ENCODE assay signal across 8 cellular contexts in genomic region chr12:31728289-31728916, GRCh38. TPM values are rescaled to one million over a fixed set of nuclear protein-coding genes. Genes with fewer than 3 reads are reported as not detected.
DNase-seq lines count a peak whose midpoint lies in the region; ATAC-seq and TF ChIP-seq lines count a peak whose summit lies in the region.

No MANE protein-coding gene starts in this region.

- H3K27ac ChIP-seq in HCT116 (ENCODE audit: low read depth, low read length) (peak overlapping the region; percentile 83), ectodermal cell (ENCODE audit: insufficient read depth, low read depth, low read length, poor library complexity, severe bottlenecking) (peak overlapping the region; percentile 84), thymus (ENCODE audit: low read depth) (peak overlapping the region; percentile 97)

- peaks cover 0 to 9% of the 10 kb centered on the region in 2 experiments; a peak in 1 of 4 replicates for H3K9me3 ChIP-seq in HCT116 (ENCODE audit: control insufficient read depth in 1 of 2, insufficient read depth in 1 of 2, low read depth in 1 of 2, low read length in 2 of 2)
- no peaks in the 10 kb centered on the region for H3K9me3 ChIP-seq in ectodermal cell (ENCODE audit: control insufficient read depth, low read length)
- H3K9me3 ChIP-seq in thymus (ENCODE audit: control insufficient read depth): no peaks in the 10 kb centered on the region

- CTCF ChIA-PET in HCT116 (lab: Charles Lee): no interaction called here

- peak overlapping the region; percentile 91 for H3K4me2 ChIP-seq in HCT116 (ENCODE audit: low read length)

- ATAC-seq in HCT116: peak; percentile 35
- no peak for ATAC-seq in GM21390 (IDR thresholded peaks at IDR 0.05; ENCODE audit: unreplicated experiment)

- TSS peak; percentile 52 for BruUV-seq in HCT116 (replicated peaks; lab: Mats Ljungman, UMichigan)

- TF ChIP-seq CTCF in HCT116 (IDR thresholded peaks at IDR 0.05 in 2 of 3, conservative IDR thresholded peaks at IDR 0.05 in 1 of 3; ENCODE audit: borderline replicate concordance in 1 of 3, insufficient read depth in 1 of 3, low read depth in 2 of 3, low read length in 2 of 3): no peak

- H3K9ac ChIP-seq in HCT116 (ENCODE audit: low read length): peak overlapping the region; percentile 88

- H2AFZ ChIP-seq in HCT116 (ENCODE audit: low read depth, low read length, poor library complexity, severe bottlenecking): no peak overlapping the region

- intact Hi-C loops in HCT116 (cut with micrococcal nuclease): no loop called here

- H3K4me3 ChIP-seq in HCT116 (replicated peaks in 1 of 2; ENCODE audit: low read depth in 1 of 2, low read length in 2 of 2) (peak overlapping the region; percentile 76 to 80), ectodermal cell (ENCODE audit: insufficient read depth, low read depth, low read length) (peak overlapping the region; percentile 78), thymus (ENCODE audit: low read length) (peak overlapping the region; percentile 70)

- TF ChIP-seq POLR2A in HCT116 (IDR thresholded peaks at IDR 0.05; ENCODE audit: borderline replicate concordance, extremely low read depth, insufficient read depth, insufficient read length) (no peak), Raji (IDR thresholded peaks at IDR 0.05; ENCODE audit: insufficient read depth, low read depth, low read length) (peak; percentile 55)

- H3K9me2 ChIP-seq in HCT116 (ENCODE audit: insufficient read depth): no peaks in the 10 kb centered on the region

- peaks cover 29% of the 10 kb centered on the region for H3K79me2 ChIP-seq in HCT116 (ENCODE audit: insufficient read depth, low read length)

- DNase-seq in Daoy (ENCODE audit: low read depth): peak; percentile 51
- DNase-seq in HCT116 (ENCODE audit: low read depth, low spot score): no peak
- peak; percentile 37 for DNase-seq in middle frontal gyrus (ENCODE audit: extremely low spot score, low spot score)
- no peak for DNase-seq in DMS153 (lab: John Stamatoyannopoulos, UW)

- H3K36me3 ChIP-seq in HCT116 (ENCODE audit: control insufficient read depth in 1 of 2, insufficient read depth in 2 of 2, low read length in 2 of 2) (no peaks in the 10 kb centered on the region), ectodermal cell (ENCODE audit: control insufficient read depth, insufficient read depth, low read length) (no peaks in the 10 kb centered on the region), thymus (ENCODE audit: control insufficient read depth, insufficient read depth) (no peaks in the 10 kb centered on the region)

- H3K4me1 ChIP-seq in HCT116 (ENCODE audit: control insufficient read depth in 1 of 2, insufficient read depth in 2 of 2, low read length in 2 of 2) (peaks cover 36 to 64% of the 10 kb centered on the region in 2 experiments), ectodermal cell (ENCODE audit: control insufficient read depth, insufficient read depth, low read length) (peaks cover 8% of the 10 kb centered on the region), thymus (ENCODE audit: control insufficient read depth, insufficient read depth, low read length) (peaks cover 19% of the 10 kb centered on the region)

- POLR2A ChIA-PET in HCT116 (lab: Charles Lee): interaction anchor here (0.7 to 4.3 kb wide), 7 partner anchors 13 to 692 kb away, joined by 3 to 18 read pairs (median 4); no protein-coding TSS in a partner anchor

- H3K27me3 ChIP-seq in HCT116 (ENCODE audit: insufficient read depth, low read length): no peaks in the 10 kb centered on the region
- no peaks in the 10 kb centered on the region for H3K27me3 ChIP-seq in ectodermal cell (ENCODE audit: control insufficient read depth, insufficient read depth, low read length, poor library complexity, severe bottlenecking)
- H3K27me3 ChIP-seq in thymus (ENCODE audit: control insufficient read depth, insufficient read depth): no peaks in the 10 kb centered on the region

- WGBS in ectodermal cell, 2 experiments: 1% methylated on average over 22 of the region's 22 CpGs
- 1% methylated on average over 22 of the region's 22 CpGs for WGBS in thymus

- no peaks in the 10 kb centered on the region for H4K20me1 ChIP-seq in HCT116 (ENCODE audit: insufficient read depth)

- TF ChIP-seq RAD21 in HCT116 (IDR thresholded peaks at IDR 0.05; ENCODE audit: low read depth): no peak

- RAD21 ChIA-PET in HCT116 (lab: Charles Lee; ENCODE audit: low non-redundant PET in 1 of 2, low total read pairs in 2 of 2, uncharacterized antibody in 2 of 2, unreplicated experiment in 2 of 2): no interaction called here

TF ChIP-seq in HCT116, 20 proteins besides CTCF, POLR2A, EP300 and RAD21:
- TF ChIP-seq JUND (IDR thresholded peaks at IDR 0.05): no peak
- TF ChIP-seq POLR2AphosphoS5 (IDR thresholded peaks at IDR 0.05; ENCODE audit: low read depth, low read length): no peak
- no peak for TF ChIP-seq SP1 (IDR thresholded peaks at IDR 0.05; ENCODE audit: low read depth)
- no peak for TF ChIP-seq SRF (IDR thresholded peaks at IDR 0.05; ENCODE audit: low read depth)
- TF ChIP-seq EZH2phosphoT487 (IDR thresholded peaks at IDR 0.05; ENCODE audit: borderline replicate concordance): no peak
- TF ChIP-seq FOSL1 (IDR thresholded peaks at IDR 0.05; ENCODE audit: low read depth): no peak
- no peak for TF ChIP-seq ELF1 (IDR thresholded peaks at IDR 0.05; ENCODE audit: borderline replicate concordance, low read depth)

RNA-seq across cellular contexts. Expression of gene AMN1, which starts 0.4 kb away (rescaled TPM):
- total RNA-seq in Daoy (2014; rRNA removed; shearing (Covaris generic)): 10.1 and 11.5 TPM in 2 replicates
- total RNA-seq in HCT116 (2021; ENCODE audit: unreplicated experiment): 26.9 TPM
- polyA plus RNA-seq in HCT116 (2012): 24.5 and 31.4 TPM in 2 replicates
- 8.7 TPM for polyA plus RNA-seq in ectodermal cell (2013, experiment 1 of 4)
- polyA plus RNA-seq in ectodermal cell (2013, experiment 2 of 4): 8.7 TPM
- polyA plus RNA-seq in ectodermal cell (2013, experiment 3 of 4): 10.0 TPM
- 10.5 TPM for polyA plus RNA-seq in ectodermal cell (2013, experiment 4 of 4)
- polyA plus RNA-seq in thymus: 24.4 TPM

Comparison
In these comparisons a context has a peak if more than half of its experiments do, and no peak if none do; other contexts are left out.
1. DNase-seq: peak in Daoy (single experiment) and middle frontal gyrus (single experiment); none in HCT116 (single experiment) and DMS153 (single experiment).
2. Peak in every context shown above with its lines, with median percentiles within 50 percentile points of each other: H3K27ac ChIP-seq and H3K4me3 ChIP-seq.